ENCODE assay signal across 1 cellular context in the genomic region with DNA sequence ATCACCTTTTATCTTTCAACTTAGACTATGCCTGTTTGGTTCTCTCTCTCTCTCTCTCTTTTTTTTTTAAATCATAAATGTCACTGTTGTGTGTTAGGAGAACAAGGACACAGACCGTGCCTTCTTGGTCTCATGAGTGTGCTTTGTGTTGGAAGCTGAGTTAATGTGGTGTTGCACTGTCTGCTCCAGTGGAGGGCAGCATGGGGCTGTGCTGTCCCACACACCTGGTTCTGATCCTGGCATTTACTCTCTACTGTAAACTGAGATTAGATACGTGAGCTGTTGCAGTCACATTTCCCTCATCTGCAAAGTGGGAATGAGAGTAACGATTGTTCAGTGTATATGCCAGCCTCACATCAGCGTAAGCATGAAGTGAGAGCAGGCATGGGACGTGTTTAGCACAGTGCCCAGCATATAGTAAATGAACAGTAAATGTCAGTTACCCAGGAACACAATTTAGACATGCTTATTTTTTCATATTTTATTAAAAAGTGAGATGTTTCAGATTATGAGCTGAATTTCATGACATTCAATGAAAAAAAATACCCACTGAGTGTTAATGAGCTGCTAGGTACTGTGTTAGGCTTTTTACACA.
TF ChIP-seq lines count a peak whose summit lies in the region.

No MANE protein-coding gene starts in this region.

TF ChIP-seq in HepG2, 621 proteins besides CTCF, POLR2A, EP300 and RAD21 (continued from another document and continues in another):
- TF ChIP-seq, protein P1, sequence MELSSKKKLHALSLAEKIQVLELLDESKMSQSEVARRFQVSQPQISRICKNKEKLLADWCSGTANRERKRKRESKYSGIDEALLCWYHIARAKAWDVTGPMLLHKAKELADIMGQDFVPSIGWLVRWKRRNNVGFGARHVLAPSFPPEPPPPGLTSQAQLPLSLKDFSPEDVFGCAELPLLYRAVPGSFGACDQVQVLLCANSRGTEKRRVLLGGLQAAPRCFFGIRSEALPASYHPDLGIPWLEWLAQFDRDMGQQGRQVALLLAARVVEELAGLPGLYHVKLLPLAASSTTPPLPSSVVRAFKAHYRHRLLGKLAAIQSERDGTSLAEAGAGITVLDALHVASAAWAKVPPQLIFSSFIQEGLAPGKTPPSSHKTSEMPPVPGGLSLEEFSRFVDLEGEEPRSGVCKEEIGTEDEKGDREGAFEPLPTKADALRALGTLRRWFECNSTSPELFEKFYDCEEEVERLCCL (CRISPR knock-in tag; IDR thresholded peaks at IDR 0.05; ENCODE audit: borderline replicate concordance): no peak
- TF ChIP-seq, protein P2, sequence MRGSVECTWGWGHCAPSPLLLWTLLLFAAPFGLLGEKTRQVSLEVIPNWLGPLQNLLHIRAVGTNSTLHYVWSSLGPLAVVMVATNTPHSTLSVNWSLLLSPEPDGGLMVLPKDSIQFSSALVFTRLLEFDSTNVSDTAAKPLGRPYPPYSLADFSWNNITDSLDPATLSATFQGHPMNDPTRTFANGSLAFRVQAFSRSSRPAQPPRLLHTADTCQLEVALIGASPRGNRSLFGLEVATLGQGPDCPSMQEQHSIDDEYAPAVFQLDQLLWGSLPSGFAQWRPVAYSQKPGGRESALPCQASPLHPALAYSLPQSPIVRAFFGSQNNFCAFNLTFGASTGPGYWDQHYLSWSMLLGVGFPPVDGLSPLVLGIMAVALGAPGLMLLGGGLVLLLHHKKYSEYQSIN (CRISPR knock-in tag; IDR thresholded peaks at IDR 0.05; ENCODE audit: borderline replicate concordance): no peak
- TF ChIP-seq, protein P3, sequence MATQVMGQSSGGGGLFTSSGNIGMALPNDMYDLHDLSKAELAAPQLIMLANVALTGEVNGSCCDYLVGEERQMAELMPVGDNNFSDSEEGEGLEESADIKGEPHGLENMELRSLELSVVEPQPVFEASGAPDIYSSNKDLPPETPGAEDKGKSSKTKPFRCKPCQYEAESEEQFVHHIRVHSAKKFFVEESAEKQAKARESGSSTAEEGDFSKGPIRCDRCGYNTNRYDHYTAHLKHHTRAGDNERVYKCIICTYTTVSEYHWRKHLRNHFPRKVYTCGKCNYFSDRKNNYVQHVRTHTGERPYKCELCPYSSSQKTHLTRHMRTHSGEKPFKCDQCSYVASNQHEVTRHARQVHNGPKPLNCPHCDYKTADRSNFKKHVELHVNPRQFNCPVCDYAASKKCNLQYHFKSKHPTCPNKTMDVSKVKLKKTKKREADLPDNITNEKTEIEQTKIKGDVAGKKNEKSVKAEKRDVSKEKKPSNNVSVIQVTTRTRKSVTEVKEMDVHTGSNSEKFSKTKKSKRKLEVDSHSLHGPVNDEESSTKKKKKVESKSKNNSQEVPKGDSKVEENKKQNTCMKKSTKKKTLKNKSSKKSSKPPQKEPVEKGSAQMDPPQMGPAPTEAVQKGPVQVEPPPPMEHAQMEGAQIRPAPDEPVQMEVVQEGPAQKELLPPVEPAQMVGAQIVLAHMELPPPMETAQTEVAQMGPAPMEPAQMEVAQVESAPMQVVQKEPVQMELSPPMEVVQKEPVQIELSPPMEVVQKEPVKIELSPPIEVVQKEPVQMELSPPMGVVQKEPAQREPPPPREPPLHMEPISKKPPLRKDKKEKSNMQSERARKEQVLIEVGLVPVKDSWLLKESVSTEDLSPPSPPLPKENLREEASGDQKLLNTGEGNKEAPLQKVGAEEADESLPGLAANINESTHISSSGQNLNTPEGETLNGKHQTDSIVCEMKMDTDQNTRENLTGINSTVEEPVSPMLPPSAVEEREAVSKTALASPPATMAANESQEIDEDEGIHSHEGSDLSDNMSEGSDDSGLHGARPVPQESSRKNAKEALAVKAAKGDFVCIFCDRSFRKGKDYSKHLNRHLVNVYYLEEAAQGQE (IDR thresholded peaks at IDR 0.05; ENCODE audit: borderline replicate concordance in 1 of 2, low read depth in 1 of 2, low read length in 2 of 2): peak; percentile 13 to 87
- TF ChIP-seq ZNF777 (CRISPR knock-in tag; IDR thresholded peaks at IDR 0.05) (no peak), ZNF263 (CRISPR knock-in tag; IDR thresholded peaks at IDR 0.05) (no peak), DZIP1 (CRISPR knock-in tag; IDR thresholded peaks at IDR 0.05) (no peak), STAG1 (CRISPR knock-in tag; IDR thresholded peaks at IDR 0.05) (peak; percentile 89), MEIS1 (CRISPR knock-in tag; IDR thresholded peaks at IDR 0.05; ENCODE audit: borderline replicate concordance) (no peak), NFYC (CRISPR knock-in tag; IDR thresholded peaks at IDR 0.05) (no peak), ZNF629 (CRISPR knock-in tag; conservative IDR thresholded peaks at IDR 0.05) (no peak), ZNF253 (CRISPR knock-in tag; IDR thresholded peaks at IDR 0.05; ENCODE audit: borderline replicate concordance) (no peak), ZNF44 (CRISPR knock-in tag; IDR thresholded peaks at IDR 0.05) (no peak), ZNF138 (CRISPR knock-in tag; IDR thresholded peaks at IDR 0.05; ENCODE audit: low read depth) (no peak), HINFP (CRISPR knock-in tag; IDR thresholded peaks at IDR 0.05; ENCODE audit: low read depth) (no peak), U2AF1 (optimal IDR thresholded peaks at IDR 0.05; ENCODE audit: low read depth, low read length) (no peak), ZNF329 (CRISPR knock-in tag; IDR thresholded peaks at IDR 0.05; ENCODE audit: low read depth) (no peak), ZNF605 (CRISPR knock-in tag; IDR thresholded peaks at IDR 0.05) (no peak), PAF1 (CRISPR knock-in tag; IDR thresholded peaks at IDR 0.05) (no peak), AKAP8 (CRISPR knock-in tag; IDR thresholded peaks at IDR 0.05) (no peak), NFRKB (IDR thresholded peaks at IDR 0.05) (no peak), MAFF (IDR thresholded peaks at IDR 0.05; ENCODE audit: low read depth, low read length) (no peak), ZMYM4 (CRISPR knock-in tag; IDR thresholded peaks at IDR 0.05) (0 out of 2 replicates have a peak, but pooled peaks have one; percentile 16), MED1 (CRISPR knock-in tag; IDR thresholded peaks at IDR 0.05) (no peak), ZNF121 (CRISPR knock-in tag; IDR thresholded peaks at IDR 0.05) (no peak), HMGA1 (CRISPR knock-in tag; conservative IDR thresholded peaks at IDR 0.05) (no peak), ZNF501 (CRISPR knock-in tag; IDR thresholded peaks at IDR 0.05) (no peak), THYN1 (CRISPR knock-in tag; IDR thresholded peaks at IDR 0.05; ENCODE audit: borderline replicate concordance, low read depth) (no peak), ZNF205 (CRISPR knock-in tag; IDR thresholded peaks at IDR 0.05) (no peak), HNRNPH1 (optimal IDR thresholded peaks at IDR 0.05; ENCODE audit: low read depth, low read length) (no peak), ZNF484 (CRISPR knock-in tag; IDR thresholded peaks at IDR 0.05; ENCODE audit: borderline replicate concordance, low read depth) (no peak), GATA4 (IDR thresholded peaks at IDR 0.05; ENCODE audit: borderline replicate concordance, low read depth) (no peak), CEBPG (CRISPR knock-in tag; IDR thresholded peaks at IDR 0.05) (0 out of 2 replicates have a peak, but pooled peaks have one; percentile 16), SMC3 (IDR thresholded peaks at IDR 0.05; ENCODE audit: low read length) (peak; percentile 58)
- TF ChIP-seq, protein P4, sequence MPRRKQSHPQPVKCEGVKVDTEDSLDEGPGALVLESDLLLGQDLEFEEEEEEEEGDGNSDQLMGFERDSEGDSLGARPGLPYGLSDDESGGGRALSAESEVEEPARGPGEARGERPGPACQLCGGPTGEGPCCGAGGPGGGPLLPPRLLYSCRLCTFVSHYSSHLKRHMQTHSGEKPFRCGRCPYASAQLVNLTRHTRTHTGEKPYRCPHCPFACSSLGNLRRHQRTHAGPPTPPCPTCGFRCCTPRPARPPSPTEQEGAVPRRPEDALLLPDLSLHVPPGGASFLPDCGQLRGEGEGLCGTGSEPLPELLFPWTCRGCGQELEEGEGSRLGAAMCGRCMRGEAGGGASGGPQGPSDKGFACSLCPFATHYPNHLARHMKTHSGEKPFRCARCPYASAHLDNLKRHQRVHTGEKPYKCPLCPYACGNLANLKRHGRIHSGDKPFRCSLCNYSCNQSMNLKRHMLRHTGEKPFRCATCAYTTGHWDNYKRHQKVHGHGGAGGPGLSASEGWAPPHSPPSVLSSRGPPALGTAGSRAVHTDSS (CRISPR knock-in tag; conservative IDR thresholded peaks at IDR 0.05): no peak
- TF ChIP-seq, protein P5, sequence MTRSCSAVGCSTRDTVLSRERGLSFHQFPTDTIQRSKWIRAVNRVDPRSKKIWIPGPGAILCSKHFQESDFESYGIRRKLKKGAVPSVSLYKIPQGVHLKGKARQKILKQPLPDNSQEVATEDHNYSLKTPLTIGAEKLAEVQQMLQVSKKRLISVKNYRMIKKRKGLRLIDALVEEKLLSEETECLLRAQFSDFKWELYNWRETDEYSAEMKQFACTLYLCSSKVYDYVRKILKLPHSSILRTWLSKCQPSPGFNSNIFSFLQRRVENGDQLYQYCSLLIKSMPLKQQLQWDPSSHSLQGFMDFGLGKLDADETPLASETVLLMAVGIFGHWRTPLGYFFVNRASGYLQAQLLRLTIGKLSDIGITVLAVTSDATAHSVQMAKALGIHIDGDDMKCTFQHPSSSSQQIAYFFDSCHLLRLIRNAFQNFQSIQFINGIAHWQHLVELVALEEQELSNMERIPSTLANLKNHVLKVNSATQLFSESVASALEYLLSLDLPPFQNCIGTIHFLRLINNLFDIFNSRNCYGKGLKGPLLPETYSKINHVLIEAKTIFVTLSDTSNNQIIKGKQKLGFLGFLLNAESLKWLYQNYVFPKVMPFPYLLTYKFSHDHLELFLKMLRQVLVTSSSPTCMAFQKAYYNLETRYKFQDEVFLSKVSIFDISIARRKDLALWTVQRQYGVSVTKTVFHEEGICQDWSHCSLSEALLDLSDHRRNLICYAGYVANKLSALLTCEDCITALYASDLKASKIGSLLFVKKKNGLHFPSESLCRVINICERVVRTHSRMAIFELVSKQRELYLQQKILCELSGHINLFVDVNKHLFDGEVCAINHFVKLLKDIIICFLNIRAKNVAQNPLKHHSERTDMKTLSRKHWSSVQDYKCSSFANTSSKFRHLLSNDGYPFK (CRISPR knock-in tag; IDR thresholded peaks at IDR 0.05; ENCODE audit: borderline replicate concordance): no peak
- TF ChIP-seq, protein P6, sequence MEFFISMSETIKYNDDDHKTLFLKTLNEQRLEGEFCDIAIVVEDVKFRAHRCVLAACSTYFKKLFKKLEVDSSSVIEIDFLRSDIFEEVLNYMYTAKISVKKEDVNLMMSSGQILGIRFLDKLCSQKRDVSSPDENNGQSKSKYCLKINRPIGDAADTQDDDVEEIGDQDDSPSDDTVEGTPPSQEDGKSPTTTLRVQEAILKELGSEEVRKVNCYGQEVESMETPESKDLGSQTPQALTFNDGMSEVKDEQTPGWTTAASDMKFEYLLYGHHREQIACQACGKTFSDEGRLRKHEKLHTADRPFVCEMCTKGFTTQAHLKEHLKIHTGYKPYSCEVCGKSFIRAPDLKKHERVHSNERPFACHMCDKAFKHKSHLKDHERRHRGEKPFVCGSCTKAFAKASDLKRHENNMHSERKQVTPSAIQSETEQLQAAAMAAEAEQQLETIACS (CRISPR knock-in tag; IDR thresholded peaks at IDR 0.05): no peak
- TF ChIP-seq, protein P7, sequence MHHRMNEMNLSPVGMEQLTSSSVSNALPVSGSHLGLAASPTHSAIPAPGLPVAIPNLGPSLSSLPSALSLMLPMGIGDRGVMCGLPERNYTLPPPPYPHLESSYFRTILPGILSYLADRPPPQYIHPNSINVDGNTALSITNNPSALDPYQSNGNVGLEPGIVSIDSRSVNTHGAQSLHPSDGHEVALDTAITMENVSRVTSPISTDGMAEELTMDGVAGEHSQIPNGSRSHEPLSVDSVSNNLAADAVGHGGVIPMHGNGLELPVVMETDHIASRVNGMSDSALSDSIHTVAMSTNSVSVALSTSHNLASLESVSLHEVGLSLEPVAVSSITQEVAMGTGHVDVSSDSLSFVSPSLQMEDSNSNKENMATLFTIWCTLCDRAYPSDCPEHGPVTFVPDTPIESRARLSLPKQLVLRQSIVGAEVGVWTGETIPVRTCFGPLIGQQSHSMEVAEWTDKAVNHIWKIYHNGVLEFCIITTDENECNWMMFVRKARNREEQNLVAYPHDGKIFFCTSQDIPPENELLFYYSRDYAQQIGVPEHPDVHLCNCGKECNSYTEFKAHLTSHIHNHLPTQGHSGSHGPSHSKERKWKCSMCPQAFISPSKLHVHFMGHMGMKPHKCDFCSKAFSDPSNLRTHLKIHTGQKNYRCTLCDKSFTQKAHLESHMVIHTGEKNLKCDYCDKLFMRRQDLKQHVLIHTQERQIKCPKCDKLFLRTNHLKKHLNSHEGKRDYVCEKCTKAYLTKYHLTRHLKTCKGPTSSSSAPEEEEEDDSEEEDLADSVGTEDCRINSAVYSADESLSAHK (CRISPR knock-in tag; IDR thresholded peaks at IDR 0.05; ENCODE audit: borderline replicate concordance): no peak
